ENCODE assay signal across 16 cellular contexts in genomic region chr6:34360556-34360955, GRCh38. TPM values are rescaled to one million over a fixed set of nuclear protein-coding genes. Genes with fewer than 3 reads are reported as not detected.
DNase-seq lines count a peak whose midpoint lies in the region; ATAC-seq, FAIRE-seq and TF ChIP-seq lines count a peak whose summit lies in the region.
"Had no signal": no experiment of that assay in that cellular context is flagged by ENCODE, and none has a peak within 500 bp of the region (broad histone marks: within the 10 kb centered on the region; RNA-seq: fewer than 3 reads in every experiment).

No MANE protein-coding gene starts in this region.

- in situ Hi-C loops in Caki2 (cut with HindIII; ENCODE audit: low pct_unique_long_range_greater_than_20kb, low sequenced_read_pairs): no loop called here

- H3K9me3 ChIP-seq in H1 (ENCODE audit: insufficient read depth in 2 of 2, low read depth in 1 of 2, low read length in 1 of 2) (no peaks in the 10 kb centered on the region), osteoblast (ENCODE audit: low read depth, low read length) (no peaks in the 10 kb centered on the region)
- H3K9me3 ChIP-seq: suprapubic skin had no signal

- POLR2A ChIA-PET in H1 (lab: Charles Lee; ENCODE audit: partially characterized antibody): interaction anchor here (0.5 to 2.1 kb wide), 5 partner anchors 24 to 124 kb away, joined by 3 to 5 read pairs (median 4); partner anchors contain the start of gene HMGA1

- no peak overlapping the region for H4K91ac ChIP-seq in H1 (replicated peaks; ENCODE audit: insufficient read length, low read length)

- TF ChIP-seq POLR2A in H1 (IDR thresholded peaks at IDR 0.05; ENCODE audit: control extremely low read depth in 1 of 2, low read depth in 2 of 2, low read length in 2 of 2): no peak

- no peak overlapping the region for H2BK120ac ChIP-seq in H1 (replicated peaks; ENCODE audit: low read depth, low read length)

- no peak overlapping the region for H3K18ac ChIP-seq in H1 (ENCODE audit: extremely low read depth, low read length)

- H4K8ac ChIP-seq in H1 (ENCODE audit: extremely low read depth, insufficient read depth, low read length): no peak overlapping the region

- TF ChIP-seq CTCF in H1 (IDR thresholded peaks at IDR 0.05; ENCODE audit: control extremely low read depth in 1 of 3, insufficient read depth in 1 of 3, low read depth in 1 of 3, low read length in 3 of 3) (no peak), osteoblast (IDR thresholded peaks at IDR 0.05; ENCODE audit: extremely low read depth, low read depth, low read length) (no peak)

- no peak overlapping the region for H3K9ac ChIP-seq in H1 (replicated peaks in 1 of 4; ENCODE audit: extremely low read depth in 1 of 4, low read depth in 3 of 4, low read length in 3 of 4)

- 88% methylated on average over 2 of the region's 2 CpGs; no CpG with 5 or more reads in 1 of the 2 experiments for WGBS in H1 (ENCODE audit: extremely low coverage in 1 of 2, insufficient coverage in 1 of 2, insufficient read length in 1 of 2, insufficient replicate concordance in 2 of 2, low coverage in 1 of 2, low lambda C conversion rate in 2 of 2, missing lambda C conversion rate in 1 of 2), 2 experiments

- no peaks in the 10 kb centered on the region for H3K23me2 ChIP-seq in H1 (ENCODE audit: low read depth, low read length)

- no peak overlapping the region for H3K27ac ChIP-seq in H1 (ENCODE audit: low read depth, low read length)
- peak overlapping the region; percentile 78 for H3K27ac ChIP-seq in osteoblast (ENCODE audit: low read depth, low read length)
- H3K27ac ChIP-seq: foreskin keratinocyte, suprapubic skin had no signal

- no peaks in the 10 kb centered on the region for H3K79me1 ChIP-seq in H1 (ENCODE audit: low read depth, low read length)

- H3K36me3 ChIP-seq in H1 (ENCODE audit: control insufficient read depth in 2 of 4, insufficient read depth in 4 of 4, low read length in 3 of 4) (no peaks in the 10 kb centered on the region), osteoblast (ENCODE audit: insufficient read depth, low read length) (no peaks in the 10 kb centered on the region)
- H3K36me3 ChIP-seq: suprapubic skin had no signal

- H3K4ac ChIP-seq in H1 (replicated peaks; ENCODE audit: insufficient read length, low read depth, low read length): no peak overlapping the region

- no peak overlapping the region for H2BK12ac ChIP-seq in H1 (ENCODE audit: low read depth, low read length)

- ATAC-seq in GM21367 (IDR thresholded peaks at IDR 0.05; ENCODE audit: unreplicated experiment) (no peak), GM21360 (IDR thresholded peaks at IDR 0.05; ENCODE audit: unreplicated experiment) (no peak)
- ATAC-seq: activated naive CD8-positive, alpha-beta T cell treated with anti-CD3 and anti-CD28 coated beads, Interleukin-2, amount 50 U/mL, for 24 hours had no signal

- FAIRE-seq in H1 (lab: Jason Lieb, UNC): no peak

- no peak overlapping the region for H2BK20ac ChIP-seq in H1 (ENCODE audit: low read length)

- H3K23ac ChIP-seq in H1 (ENCODE audit: insufficient read length): no peak overlapping the region

- H3K4me1 ChIP-seq in H1 (replicated peaks in 1 of 4; ENCODE audit: control insufficient read depth in 3 of 4, insufficient read depth in 4 of 4, low read length in 3 of 4) (peaks cover 0 to 9% (median 6%) of the 10 kb centered on the region in 4 experiments; a peak in 4 of 7 replicates), osteoblast (ENCODE audit: insufficient read depth, low read length) (peaks cover 40% of the 10 kb centered on the region)

- CTCF ChIA-PET in H1 (lab: Charles Lee; ENCODE audit: partially characterized antibody): interaction anchor here (0.7 to 0.9 kb wide), 3 partner anchors 24 to 204 kb away, joined by 3 read pairs; no protein-coding TSS in a partner anchor

- DNase-seq in Caki2 (ENCODE audit: low read depth) (peak; percentile 46), RPMI7951 (ENCODE audit: low read depth) (peak; percentile 24), H1 (ENCODE audit: low read depth in 1 of 2, low spot score in 2 of 2) (no peak), osteoblast (ENCODE audit: insufficient read length, low spot score, missing footprints) (peak; percentile 66), DMS53 (lab: John Stamatoyannopoulos, UW) (no peak)
- DNase-seq in stimulated activated CD4-positive, alpha-beta T cell treated with anti-CD3 and anti-CD28 coated beads, Interleukin-1b, Interleukin-23, amount 100 ng/mL, for 48 hours: no peak
- DNase-seq: activated CD4-positive, alpha-beta T cell treated with anti-CD3 and anti-CD28 coated beads for 4 hours; activated naive CD8-positive, alpha-beta T cell treated with anti-CD3 and anti-CD28 coated beads, Interleukin-2, amount 50 U/mL, for 24 hours; NCI-H2029 treated with DMSO at 0.1 percent for 48 hours; nucleus accumbens; stimulated activated CD4-positive, alpha-beta T cell treated with anti-CD3 and anti-CD28 coated beads, Interleukin-12 subunit alpha, Interleukin-12 subunit beta, amount 100 ng/mL, for 4 hours; T-helper 2 cell had no signal

- H3K4me3 ChIP-seq in H1 (ENCODE audit: extremely low read depth in 1 of 4, insufficient read depth in 2 of 4, low read depth in 3 of 4, low read length in 4 of 4): no peak overlapping the region
- no peak overlapping the region for H3K4me3 ChIP-seq in osteoblast (ENCODE audit: insufficient read depth, low read length)
- H3K4me3 ChIP-seq: suprapubic skin had no signal

- H3K56ac ChIP-seq in H1 (replicated peaks; ENCODE audit: insufficient read length, low read depth, low read length): peak overlapping the region; percentile 25

- H2AFZ ChIP-seq in H1 (ENCODE audit: low read length) (no peak overlapping the region), osteoblast (ENCODE audit: low read length) (no peak overlapping the region)

- H2BK5ac ChIP-seq in H1 (ENCODE audit: low read depth, low read length): no peak overlapping the region

- H3K14ac ChIP-seq in H1 (ENCODE audit: insufficient read length): no peak overlapping the region

- no peak overlapping the region for H2BK15ac ChIP-seq in H1 (ENCODE audit: low read length)

- H4K20me1 ChIP-seq in H1 (replicated peaks in 1 of 2; ENCODE audit: control insufficient read depth in 1 of 2, insufficient read depth in 2 of 2, low read length in 2 of 2) (peaks cover 0 to 5% of the 10 kb centered on the region in 2 experiments), osteoblast (ENCODE audit: insufficient read depth, low read length) (peaks cover 58% of the 10 kb centered on the region)

- H3K4me2 ChIP-seq in H1 (ENCODE audit: insufficient read depth in 1 of 2, low read depth in 2 of 2, low read length in 2 of 2) (no peak overlapping the region), osteoblast (ENCODE audit: insufficient read depth, low read length) (peak overlapping the region; percentile 60)

- no peak overlapping the region for H4K5ac ChIP-seq in H1 (ENCODE audit: insufficient read length, low read depth, low read length)

- H2AK5ac ChIP-seq in H1 (ENCODE audit: low read depth, low read length): no peak overlapping the region

- no peak for TF ChIP-seq RAD21 in H1 (IDR thresholded peaks at IDR 0.05 in 1 of 2, conservative IDR thresholded peaks at IDR 0.05 in 1 of 2; ENCODE audit: low read depth in 2 of 2, low read length in 2 of 2)

- H3K27me3 ChIP-seq in H1 (replicated peaks in 1 of 4; ENCODE audit: control insufficient read depth in 3 of 4, extremely low read depth in 1 of 4, insufficient read depth in 3 of 4, low read length in 3 of 4) (no peaks in the 10 kb centered on the region), osteoblast (ENCODE audit: insufficient read depth, low read length) (no peaks in the 10 kb centered on the region)
- H3K27me3 ChIP-seq: foreskin keratinocyte, suprapubic skin had no signal

- H3K79me2 ChIP-seq in H1 (ENCODE audit: control insufficient read depth in 1 of 2, insufficient read depth in 2 of 2, low read length in 2 of 2): peaks cover 3 to 66% of the 10 kb centered on the region in 2 experiments; a peak in 3 of 4 replicates
- peaks cover 69% of the 10 kb centered on the region for H3K79me2 ChIP-seq in osteoblast (ENCODE audit: insufficient read depth, low read length)

- no peak for TF ChIP-seq EP300 in H1 (IDR thresholded peaks at IDR 0.05; ENCODE audit: borderline replicate concordance in 1 of 2, low read depth in 2 of 2, low read length in 2 of 2)

TF ChIP-seq in H1, 55 proteins besides CTCF, POLR2A, EP300 and RAD21:
- TF ChIP-seq, protein P1, sequence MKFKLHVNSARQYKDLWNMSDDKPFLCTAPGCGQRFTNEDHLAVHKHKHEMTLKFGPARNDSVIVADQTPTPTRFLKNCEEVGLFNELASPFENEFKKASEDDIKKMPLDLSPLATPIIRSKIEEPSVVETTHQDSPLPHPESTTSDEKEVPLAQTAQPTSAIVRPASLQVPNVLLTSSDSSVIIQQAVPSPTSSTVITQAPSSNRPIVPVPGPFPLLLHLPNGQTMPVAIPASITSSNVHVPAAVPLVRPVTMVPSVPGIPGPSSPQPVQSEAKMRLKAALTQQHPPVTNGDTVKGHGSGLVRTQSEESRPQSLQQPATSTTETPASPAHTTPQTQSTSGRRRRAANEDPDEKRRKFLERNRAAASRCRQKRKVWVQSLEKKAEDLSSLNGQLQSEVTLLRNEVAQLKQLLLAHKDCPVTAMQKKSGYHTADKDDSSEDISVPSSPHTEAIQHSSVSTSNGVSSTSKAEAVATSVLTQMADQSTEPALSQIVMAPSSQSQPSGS (IDR thresholded peaks at IDR 0.05; ENCODE audit: low read length): no peak
- TF ChIP-seq FOSL1 (IDR thresholded peaks at IDR 0.05; ENCODE audit: insufficient read depth, low read depth, low read length): no peak
- no peak for TF ChIP-seq EZH2 (IDR thresholded peaks at IDR 0.05; ENCODE audit: low read depth, low read length, severe bottlenecking)
- TF ChIP-seq SUZ12 (IDR thresholded peaks at IDR 0.05; ENCODE audit: low read length): no peak
- no peak for TF ChIP-seq JUN (IDR thresholded peaks at IDR 0.05; ENCODE audit: low read depth, low read length)
- no peak for TF ChIP-seq EGR1 (IDR thresholded peaks at IDR 0.05; ENCODE audit: borderline replicate concordance, low read depth, low read length)
- TF ChIP-seq CREB1 (IDR thresholded peaks at IDR 0.05): no peak

RNA-seq across cellular contexts. Expression of gene NUDT3, which starts 31.9 kb away (rescaled TPM):
- 6.7 and 7.2 TPM in 2 replicates for total RNA-seq in Caki2 (2014; rRNA removed; shearing (Covaris generic); ENCODE audit: low replicate concordance)
- 18.0 and 19.1 TPM in 2 replicates for total RNA-seq in RPMI7951 (2014; rRNA removed; shearing (Covaris generic))
- total RNA-seq in H1 (2021; fragmentation: NEBNext Ultra II Directional; extraction: Animal tissue kit (Norgen Biotek cat#: 25700)): 36.3 and 36.9 TPM in 2 replicates
- polyA plus RNA-seq in H1 (2011; rRNA removed): 9.8 and 14.1 TPM in 2 replicates
- polyA plus RNA-seq in H1 (2011; cell fraction: cytosol; rRNA removed): 16.4 TPM
- polyA plus RNA-seq in H1 (2011; cell fraction: nucleus; rRNA removed): 9.2 TPM
- 7.1 to 10.1 TPM (median 8.8 TPM) in 4 replicates for polyA plus RNA-seq in H1 (2012, experiment 1 of 2)
- polyA plus RNA-seq in H1 (2012, experiment 2 of 2): 1.7 TPM
- polyA plus RNA-seq in H1 (2013, experiment 1 of 2): 20.5 TPM
- polyA plus RNA-seq in H1 (2013, experiment 2 of 2): 19.7 TPM
- polyA minus RNA-seq in H1 (2011; rRNA and poly(A)+ RNA removed): 31.4 and 33.5 TPM in 2 replicates
- 20.0 TPM for polyA minus RNA-seq in H1 (2011; cell fraction: cytosol; rRNA and poly(A)+ RNA removed)
- 13.4 TPM for polyA minus RNA-seq in H1 (2011; cell fraction: nucleus; rRNA and poly(A)+ RNA removed)
- 37.6 and 42.4 TPM in 2 replicates for total RNA-seq in osteoblast

Comparison
In these comparisons a context has a peak if more than half of its experiments do, and no peak if none do; other contexts are left out.
1. DNase-seq: peak in Caki2 (single experiment), RPMI7951 (single experiment) and osteoblast (single experiment); none in H1 (0 of 2), stimulated activated CD4-positive, alpha-beta T cell treated with anti-CD3 and anti-CD28 coated beads, Interleukin-1b, Interleukin-23, amount 100 ng/mL, for 48 hours (single experiment) and DMS53 (single experiment).